In the genomic region with DNA sequence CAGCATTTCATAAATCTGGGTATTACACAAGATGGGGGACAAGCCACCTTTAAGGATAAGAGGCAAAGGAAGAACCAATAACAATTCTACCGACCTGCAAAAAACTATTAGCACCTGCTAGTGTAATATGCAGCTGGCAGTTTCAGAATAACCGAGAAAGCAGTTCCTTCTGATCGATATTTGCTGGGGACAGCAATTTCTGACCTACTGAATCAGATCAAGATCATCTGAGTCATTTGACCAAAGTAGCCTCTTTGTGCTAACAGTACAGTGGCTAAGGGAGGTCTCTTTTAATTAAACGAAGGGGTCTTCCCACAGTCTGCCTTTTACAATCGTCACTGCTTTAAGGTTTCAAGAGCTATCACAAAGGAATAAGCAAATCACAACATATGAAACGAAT, we compare ENCODE assay signal across 15 cellular contexts.
DNase-seq lines count a peak whose midpoint lies in the region; ATAC-seq and TF ChIP-seq lines count a peak whose summit lies in the region.
"Had no signal": no experiment of that assay in that cellular context is flagged by ENCODE, and none has a peak within 500 bp of the region (broad histone marks: within the 10 kb centered on the region; RNA-seq: fewer than 3 reads in every experiment).

No MANE protein-coding gene starts in this region.

- DNase-seq in GM06990 (ENCODE audit: extremely low read depth, insufficient read length) (peak; percentile 61), COLO829 (ENCODE audit: low spot score) (no peak), inferior parietal cortex (ENCODE audit: extremely low spot score) (no peak), T1000 (lab: John Stamatoyannopoulos, UW) (no peak)
- DNase-seq in CD8-positive, alpha-beta memory T cell: no peak
- DNase-seq: Caco-2, NCI-H2029, nephron progenitor cell had no signal

- no peak overlapping the region for H3K27ac ChIP-seq in CD8-positive, alpha-beta memory T cell (ENCODE audit: low read depth, low read length)
- H3K27ac ChIP-seq: SK-N-MC, skin epidermis, tibial nerve had no signal

- no peak overlapping the region for H3K4me3 ChIP-seq in GM06990 (replicated peaks; ENCODE audit: low read depth, low read length)
- H3K4me3 ChIP-seq in CD8-positive, alpha-beta memory T cell (ENCODE audit: low read length): no peak overlapping the region
- H3K4me3 ChIP-seq: SK-N-MC, skin epidermis, tibial nerve had no signal

- no peaks in the 10 kb centered on the region for H3K27me3 ChIP-seq in GM06990 (replicated peaks; ENCODE audit: control insufficient read depth, insufficient read depth, low read length)
- no peaks in the 10 kb centered on the region for H3K27me3 ChIP-seq in CD8-positive, alpha-beta memory T cell (ENCODE audit: insufficient read depth, low read length, poor library complexity, severe bottlenecking)
- H3K27me3 ChIP-seq: tibial nerve had no signal

- H3K4me3 Mint-ChIP-seq in CD8-positive, alpha-beta memory T cell: no peak overlapping the region
- H3K4me3 Mint-ChIP-seq: nephron progenitor cell had no signal

- H3K9me3 Mint-ChIP-seq in CD8-positive, alpha-beta memory T cell: no peaks in the 10 kb centered on the region

- POLR2A ChIA-PET in CD8-positive, alpha-beta memory T cell (lab: Charles Lee): no interaction called here

- no peaks in the 10 kb centered on the region for H3K9me3 ChIP-seq in CD8-positive, alpha-beta memory T cell (ENCODE audit: low read length)
- H3K9me3 ChIP-seq: Caco-2, tibial nerve had no signal

- ATAC-seq in GM19043 (IDR thresholded peaks at IDR 0.05; ENCODE audit: low read depth, unreplicated experiment): peak; percentile 63
- peak; percentile 65 for ATAC-seq in HG02623 (IDR thresholded peaks at IDR 0.05; ENCODE audit: unreplicated experiment)
- peak; percentile 78 for ATAC-seq in HG03460 (IDR thresholded peaks at IDR 0.05; ENCODE audit: unreplicated experiment)
- ATAC-seq: left lobe of liver had no signal

- H3K36me3 ChIP-seq in GM06990 (ENCODE audit: control insufficient read depth, insufficient read depth, low read length): no peaks in the 10 kb centered on the region
- H3K36me3 ChIP-seq in CD8-positive, alpha-beta memory T cell (ENCODE audit: insufficient read depth, low read length): no peaks in the 10 kb centered on the region
- H3K36me3 ChIP-seq: tibial nerve had no signal

- no peaks in the 10 kb centered on the region for H3K27me3 Mint-ChIP-seq in CD8-positive, alpha-beta memory T cell

- no peaks in the 10 kb centered on the region for H3K4me1 Mint-ChIP-seq in CD8-positive, alpha-beta memory T cell

- TF ChIP-seq CTCF in GM06990 (IDR thresholded peaks at IDR 0.05; ENCODE audit: insufficient read depth, low read length, poor library complexity, severe bottlenecking): no peak

- CTCF ChIA-PET in CD8-positive, alpha-beta memory T cell (lab: Charles Lee): no interaction called here

- no peaks in the 10 kb centered on the region for H3K4me1 ChIP-seq in CD8-positive, alpha-beta memory T cell (ENCODE audit: insufficient read depth, low read length)
- H3K4me1 ChIP-seq: Caco-2, tibial nerve had no signal

- H3K36me3 Mint-ChIP-seq in CD8-positive, alpha-beta memory T cell: peaks cover 4 to 14% (median 7%) of the 10 kb centered on the region in 3 donors

- no peak overlapping the region for H3K27ac Mint-ChIP-seq in CD8-positive, alpha-beta memory T cell
- H3K27ac Mint-ChIP-seq: nephron progenitor cell had no signal
